19 cellular contexts compared by ENCODE assay signal in the genomic region with DNA sequence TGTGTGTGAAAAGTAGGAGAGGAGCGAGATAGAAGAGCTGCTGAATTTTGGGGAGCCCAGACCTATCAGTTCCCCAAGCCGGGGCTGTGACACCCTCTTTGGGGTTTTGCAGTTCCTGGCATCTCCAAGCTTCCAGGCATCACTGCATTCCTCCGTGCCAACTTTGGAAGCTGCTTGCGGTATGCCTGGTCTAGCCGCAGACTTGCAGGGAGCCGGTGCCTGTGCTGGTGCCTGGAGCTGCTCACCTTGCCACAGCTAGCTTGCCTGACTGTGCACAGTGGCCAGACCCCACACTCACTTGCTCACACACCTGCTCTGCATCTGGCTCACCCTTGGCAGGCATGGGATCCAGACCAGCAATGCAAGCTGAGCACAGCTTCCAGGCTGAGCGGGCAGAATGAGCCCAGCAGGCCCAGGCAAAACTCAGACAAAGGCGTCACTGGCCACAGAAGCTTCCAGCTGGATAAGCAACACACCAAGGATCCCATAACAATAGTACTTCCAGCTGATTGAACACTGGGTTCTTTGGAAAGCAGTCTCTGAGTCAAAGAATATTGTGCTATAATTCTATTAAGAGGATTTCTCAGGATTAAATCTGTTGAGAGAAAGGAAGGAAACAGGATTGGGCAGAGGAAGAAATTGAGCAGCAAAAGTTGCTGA.
"Had no signal": no experiment of that assay in that cellular context is flagged by ENCODE, and none has a peak within 500 bp of the region (broad histone marks: within the 10 kb centered on the region; RNA-seq: fewer than 3 reads in every experiment).

No MANE protein-coding gene starts in this region.

- ATAC-seq: effector memory CD8-positive, alpha-beta T cell; foreskin keratinocyte; right cardiac atrium; stimulated activated effector memory CD8-positive, alpha-beta T cell treated with anti-CD3 and anti-CD28 coated beads, Interleukin-12 subunit alpha, Interleukin-12 subunit beta, amount 100 ng/mL, for 72 hours had no signal

- H3K36me3 Mint-ChIP-seq: immature natural killer cell; naive B cell; stimulated activated effector memory CD8-positive, alpha-beta T cell treated with anti-CD3 and anti-CD28 coated beads, Interleukin-12 subunit alpha, Interleukin-12 subunit beta, amount 100 ng/mL, for 72 hours had no signal

- H3K4me3 Mint-ChIP-seq: effector memory CD8-positive, alpha-beta T cell; immature natural killer cell; naive B cell; nephron; stimulated activated effector memory CD8-positive, alpha-beta T cell treated with anti-CD3 and anti-CD28 coated beads, Interleukin-12 subunit alpha, Interleukin-12 subunit beta, amount 100 ng/mL, for 72 hours; stimulated activated naive CD8-positive, alpha-beta T cell treated with anti-CD3 and anti-CD28 coated beads, Interleukin-15, Interleukin-2, amounts not matched to agents 100 ng/mL and 50 ng/mL, for 24 hours had no signal

- H3K27ac Mint-ChIP-seq: effector memory CD8-positive, alpha-beta T cell; immature natural killer cell; naive B cell; stimulated activated effector memory CD8-positive, alpha-beta T cell treated with anti-CD3 and anti-CD28 coated beads, Interleukin-12 subunit alpha, Interleukin-12 subunit beta, amount 100 ng/mL, for 72 hours; stimulated activated naive CD8-positive, alpha-beta T cell treated with anti-CD3 and anti-CD28 coated beads, Interleukin-15, Interleukin-2, amounts not matched to agents 100 ng/mL and 50 ng/mL, for 24 hours had no signal

- H3K4me1 ChIP-seq: foreskin keratinocyte, left ventricle myocardium inferior, tibial artery, upper lobe of left lung, vagina had no signal

- H3K27me3 Mint-ChIP-seq: effector memory CD8-positive, alpha-beta T cell; naive B cell; stimulated activated naive CD8-positive, alpha-beta T cell treated with anti-CD3 and anti-CD28 coated beads, Interleukin-15, Interleukin-2, amounts not matched to agents 100 ng/mL and 50 ng/mL, for 24 hours had no signal

- H3K9me3 ChIP-seq: left ventricle myocardium inferior, ovary, tibial artery, upper lobe of left lung, vagina had no signal

- H3K4me3 ChIP-seq: left ventricle myocardium inferior, lung, ovary, smooth muscle cell, tibial artery, upper lobe of left lung, vagina had no signal

- H3K9me3 Mint-ChIP-seq: effector memory CD8-positive, alpha-beta T cell; nephron; stimulated activated naive CD8-positive, alpha-beta T cell treated with anti-CD3 and anti-CD28 coated beads, Interleukin-15, Interleukin-2, amounts not matched to agents 100 ng/mL and 50 ng/mL, for 24 hours had no signal

- H3K27ac ChIP-seq: epithelial cell of prostate, foreskin keratinocyte, left ventricle myocardium inferior, ovary, tibial artery, upper lobe of left lung, vagina had no signal

- H3K27me3 ChIP-seq: foreskin keratinocyte, ovary, tibial artery, upper lobe of left lung, vagina had no signal

- H3K4me1 Mint-ChIP-seq: immature natural killer cell; naive B cell; nephron; stimulated activated effector memory CD8-positive, alpha-beta T cell treated with anti-CD3 and anti-CD28 coated beads, Interleukin-12 subunit alpha, Interleukin-12 subunit beta, amount 100 ng/mL, for 72 hours had no signal

- DNase-seq: effector memory CD8-positive, alpha-beta T cell; foreskin keratinocyte; immature natural killer cell; left ventricle myocardium inferior; mesenchymal stem cell; naive B cell; ovary; stimulated activated CD4-positive, alpha-beta T cell treated with anti-CD3 and anti-CD28 coated beads, Interleukin-4, amount 100 ng/mL, for 1 hour; stimulated activated CD8-positive, alpha-beta memory T cell treated with anti-CD3 and anti-CD28 coated beads, Interleukin-4, amount 100 ng/mL, for 48 hours; tibial artery had no signal

- H3K36me3 ChIP-seq: left ventricle myocardium inferior, ovary, tibial artery, upper lobe of left lung, vagina had no signal
